16 cellular contexts compared by ENCODE assay signal in genomic region chr3:12437861-12438260, GRCh38. TPM values are rescaled to one million over a fixed set of nuclear protein-coding genes. Genes with fewer than 3 reads are reported as not detected.
A peak's percentile ranks its signal among the peaks of the same experiment; 100 is the strongest.
DNase-seq lines count a peak whose midpoint lies in the region; ATAC-seq and TF ChIP-seq lines count a peak whose summit lies in the region.
"Had no signal": no experiment of that assay in that cellular context is flagged by ENCODE, and none has a peak within 500 bp of the region (broad histone marks: within the 10 kb centered on the region; RNA-seq: fewer than 3 reads in every experiment).

No MANE protein-coding gene starts in this region.

- DNase-seq in Panc1 (ENCODE audit: low read depth, low spot score), result no peak
- DNase-seq in neuronal stem cell (ENCODE audit: low spot score), result no peak
- peak; percentile 27 for DNase-seq in type B pancreatic cell (ENCODE audit: extremely low spot score, unreplicated experiment)
- no peak for DNase-seq in NCI-H524 treated with DMSO at 0.1 percent for 48 hours (lab: John Stamatoyannopoulos, UW)
- DNase-seq: BE2C; CD4-positive, alpha-beta memory T cell; DMS153; DMS79 treated with DMSO at 0.1 percent for 48 hours; EL; HCEC 1CT; IMR-90 had no signal

- H3K36me3 ChIP-seq in HEK293 (ENCODE audit: control insufficient read depth in 2 of 2, insufficient read depth in 1 of 2, low read length in 2 of 2) (no peaks in the 10 kb centered on the region), Panc1 (ENCODE audit: control insufficient read depth, insufficient read depth, low read length) (no peaks in the 10 kb centered on the region), neuronal stem cell (replicated peaks in 1 of 2; ENCODE audit: control insufficient read depth in 2 of 2, insufficient read depth in 2 of 2, low read length in 2 of 2) (no peaks in the 10 kb centered on the region)
- H3K36me3 ChIP-seq: BE2C had no signal

- H3K36me3 Mint-ChIP-seq in type B pancreatic cell, result no peaks in the 10 kb centered on the region
- H3K36me3 Mint-ChIP-seq: CD4-positive, alpha-beta memory T cell had no signal

- H3K9me3 Mint-ChIP-seq in type B pancreatic cell, result no peaks in the 10 kb centered on the region

- H4K8ac ChIP-seq in neuronal stem cell (ENCODE audit: low read depth, low read length), result no peak overlapping the region

- no peak overlapping the region for H2BK5ac ChIP-seq in neuronal stem cell (ENCODE audit: low read length)

- H3K4me1 ChIP-seq in HEK293 (ENCODE audit: control insufficient read depth, insufficient read depth, low read length) (no peaks in the 10 kb centered on the region), Panc1 (ENCODE audit: control insufficient read depth, insufficient read depth, low read length) (peaks cover 22% of the 10 kb centered on the region), neuronal stem cell (ENCODE audit: control insufficient read depth in 2 of 2, insufficient read depth in 1 of 2, low read depth in 1 of 2, low read length in 2 of 2) (peaks cover 3 to 10% of the 10 kb centered on the region in 2 donors)
- H3K4me1 ChIP-seq: A549 had no signal

- H3K9me3 ChIP-seq in HEK293 (ENCODE audit: control insufficient read depth, insufficient read depth, low read depth, low read length) (no peaks in the 10 kb centered on the region), Panc1 (ENCODE audit: control insufficient read depth, insufficient read depth, low read depth, low read length) (no peaks in the 10 kb centered on the region), neuronal stem cell (replicated peaks in 1 of 2; ENCODE audit: control insufficient read depth in 2 of 2, insufficient read depth in 1 of 2, low read depth in 1 of 2, low read length in 2 of 2) (no peaks in the 10 kb centered on the region)
- H3K9me3 ChIP-seq: A549, BE2C had no signal

- H3K4ac ChIP-seq in neuronal stem cell (ENCODE audit: low read length), result no peak overlapping the region

- no peak overlapping the region for H3K23ac ChIP-seq in neuronal stem cell (ENCODE audit: low read depth, low read length, poor library complexity)

- ATAC-seq in Panc1 (no peak), esophagus mucosa (no peak), HG03439 (IDR thresholded peaks at IDR 0.05; ENCODE audit: unreplicated experiment) (no peak)
- ATAC-seq: A549 had no signal

- H2BK15ac ChIP-seq in neuronal stem cell (ENCODE audit: low read length), result no peak overlapping the region

- no peak overlapping the region for H4K91ac ChIP-seq in neuronal stem cell (ENCODE audit: low read depth, low read length, poor library complexity)

- no peak overlapping the region for H2AFZ ChIP-seq in neuronal stem cell (ENCODE audit: low read length)

- peaks cover 4% of the 10 kb centered on the region for H3K27me3 Mint-ChIP-seq in type B pancreatic cell

- TF ChIP-seq CTCF in HEK293 (tag by site-specific recombination; IDR thresholded peaks at IDR 0.05) (no peak), Panc1 (IDR thresholded peaks at IDR 0.05) (no peak), type B pancreatic cell (conservative IDR thresholded peaks at IDR 0.05) (no peak)

- peak overlapping the region; percentile 23 for H2AK5ac ChIP-seq in neuronal stem cell (ENCODE audit: low read depth, low read length)

- no peak overlapping the region for H3K4me3 Mint-ChIP-seq in type B pancreatic cell
- H3K4me3 Mint-ChIP-seq: CD4-positive, alpha-beta memory T cell had no signal

- no TSS peak for BruUV-seq in Panc1 (replicated peaks; lab: Mats Ljungman, UMichigan)

- no peak overlapping the region for H3K4me3 ChIP-seq in HEK293 (ENCODE audit: low read depth, low read length)
- no peak overlapping the region for H3K4me3 ChIP-seq in Panc1 (ENCODE audit: low read depth in 2 of 2, low read length in 2 of 2)
- H3K4me3 ChIP-seq in neuronal stem cell (ENCODE audit: low read length in 2 of 2), result no peak overlapping the region
- H3K4me3 ChIP-seq: A549 had no signal

- no CpG with 5 or more reads among the region's 13 CpGs for WGBS in neuronal stem cell (ENCODE audit: extremely low coverage in 2 of 2, insufficient read length in 2 of 2, insufficient replicate concordance in 1 of 2), 2 donors

- no peak overlapping the region for H3K9ac ChIP-seq in neuronal stem cell (ENCODE audit: low read depth, low read length, poor library complexity)

- H3K14ac ChIP-seq in neuronal stem cell (ENCODE audit: low read length), result no peak overlapping the region

- POLR2A ChIA-PET in HEK293 (lab: Yijun Ruan, JAX) (no interaction called here), Panc1 (lab: Charles Lee) (no interaction called here)

- H2BK120ac ChIP-seq in neuronal stem cell (ENCODE audit: low read depth, low read length), result no peak overlapping the region

- no peak overlapping the region for H3K4me2 ChIP-seq in neuronal stem cell (ENCODE audit: insufficient read depth, low read length, poor library complexity, severe bottlenecking)
- H3K4me2 ChIP-seq: A549 had no signal

- no peak overlapping the region for H2BK12ac ChIP-seq in neuronal stem cell (ENCODE audit: low read length)

- intact Hi-C loops in Panc1 (cut with micrococcal nuclease; ENCODE audit: unreplicated experiment), result no loop called here

- in situ Hi-C loops in Panc1 (cut with HindIII; ENCODE audit: low pct_unique_long_range_greater_than_20kb, low sequenced_read_pairs), result no loop called here

- H3K4me1 Mint-ChIP-seq in type B pancreatic cell (ENCODE audit: unreplicated experiment), result peaks cover 9% of the 10 kb centered on the region
- H3K4me1 Mint-ChIP-seq: CD4-positive, alpha-beta memory T cell had no signal

- no peak overlapping the region for H3K18ac ChIP-seq in neuronal stem cell (ENCODE audit: low read length)

- H3K27ac ChIP-seq in HEK293 (ENCODE audit: extremely low read depth, low read depth, low read length) (no peak overlapping the region), Panc1 (ENCODE audit: low read length) (peak overlapping the region; percentile 75), neuronal stem cell (replicated peaks; ENCODE audit: low read length) (no peak overlapping the region)
- H3K27ac ChIP-seq: A549, C4-2B had no signal

- no peak overlapping the region for H3K27ac Mint-ChIP-seq in type B pancreatic cell
- H3K27ac Mint-ChIP-seq: CD4-positive, alpha-beta memory T cell had no signal

- CTCF ChIA-PET in HEK293 (lab: Yijun Ruan, JAX), result interaction anchor here (1.3 kb wide), 1 partner anchor 42 kb away, joined by 3 read pairs; no protein-coding TSS in a partner anchor
- CTCF ChIA-PET in Panc1 (lab: Charles Lee), result no interaction called here

- H3K79me1 ChIP-seq in neuronal stem cell (ENCODE audit: low read depth, low read length), result no peaks in the 10 kb centered on the region

- H3K27me3 ChIP-seq in Panc1 (ENCODE audit: control insufficient read depth, insufficient read depth, low read length) (no peaks in the 10 kb centered on the region), neuronal stem cell (ENCODE audit: control insufficient read depth in 3 of 3, insufficient read depth in 3 of 3, low read depth in 1 of 3, low read length in 3 of 3) (peaks cover 0 to 26% (median 0%) of the 10 kb centered on the region in 3 experiments)
- H3K27me3 ChIP-seq: BE2C had no signal

TF ChIP-seq in HEK293, 187 proteins besides CTCF, POLR2A, EP300 and RAD21:
- TF ChIP-seq SCRT2 (tag by site-specific recombination; IDR thresholded peaks at IDR 0.05), result peak; percentile 68
- no peak for TF ChIP-seq ZNF48 (tag by site-specific recombination; IDR thresholded peaks at IDR 0.05)
TF ChIP-seq in HEK293: peak in this region for 1.

RNA-seq across cellular contexts. Expression of gene TSEN2, which starts 46.4 kb away (rescaled TPM):
- total RNA-seq in Panc1 (2021; ENCODE audit: unreplicated experiment) (22.0 TPM), type B pancreatic cell (ENCODE audit: low replicate concordance) (15.5 and 27.7 TPM in 2 replicates), esophagus mucosa (13.4 TPM)
- 14.9 TPM for polyA plus RNA-seq in Panc1 (2012; ENCODE audit: insufficient read length)
- polyA plus RNA-seq in neuronal stem cell (2013, experiment 1 of 2), result 13.0 TPM
- polyA plus RNA-seq in neuronal stem cell (2013, experiment 2 of 2), result 13.7 TPM
